In the genomic region with DNA sequence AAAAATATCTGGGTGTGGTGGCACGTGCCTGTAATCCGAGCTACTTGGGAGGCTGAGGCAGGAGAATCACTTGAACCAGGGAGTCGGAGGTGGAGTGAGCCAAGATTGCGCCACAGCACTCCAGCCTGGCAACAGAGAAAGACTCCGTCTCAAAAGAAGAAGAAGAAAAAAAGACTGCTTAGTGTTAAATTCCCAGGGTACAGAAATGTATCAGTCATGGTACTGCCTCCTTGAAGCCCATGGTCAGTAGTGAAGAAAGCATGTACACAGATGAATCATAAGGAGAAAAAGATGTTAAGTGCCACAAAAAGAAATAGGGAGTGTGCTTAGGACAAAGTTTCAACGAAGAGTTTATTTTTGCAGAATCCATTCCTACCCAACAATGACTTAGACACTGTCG, we compare ENCODE assay signal across 11 cellular contexts.
DNase-seq lines count a peak whose midpoint lies in the region; ATAC-seq and TF ChIP-seq lines count a peak whose summit lies in the region.
"Had no signal": no experiment of that assay in that cellular context is flagged by ENCODE, and none has a peak within 500 bp of the region (broad histone marks: within the 10 kb centered on the region; RNA-seq: fewer than 3 reads in every experiment).

No MANE protein-coding gene starts in this region.

- peaks cover 85 to 100% (median 95%) of the 10 kb centered on the region in 10 experiments for H3K4me1 ChIP-seq in BLaER1 treated with 17β-estradiol and CSF1 and Interleukin-3, amounts not matched to agents 10 nM and 100 nM
- H3K4me1 ChIP-seq in Peyer's patch: peaks cover 0 to 9% (median 0%) of the 10 kb centered on the region in 4 donors
- no peaks in the 10 kb centered on the region for H3K4me1 ChIP-seq in gastrocnemius medialis
- H3K4me1 ChIP-seq in H9 (ENCODE audit: insufficient read depth, low read length): no peaks in the 10 kb centered on the region

- no CpG with 5 or more reads among the region's 7 CpGs for WGBS in H9 (ENCODE audit: extremely low coverage, insufficient read length, low lambda C conversion rate)

- H3K27me3 ChIP-seq in BLaER1 treated with 17β-estradiol and CSF1 and Interleukin-3, amounts not matched to agents 10 nM and 100 nM: no peaks in the 10 kb centered on the region
- no peaks in the 10 kb centered on the region for H3K27me3 ChIP-seq in Peyer's patch
- no peaks in the 10 kb centered on the region for H3K27me3 ChIP-seq in gastrocnemius medialis
- H3K27me3 ChIP-seq in H9 (ENCODE audit: insufficient read depth, low read length): no peaks in the 10 kb centered on the region

- peak overlapping the region in 2 of 11 experiments; percentile 60 to 68; a peak in 2 of 22 replicates for H3K9ac ChIP-seq in BLaER1 treated with 17β-estradiol and CSF1 and Interleukin-3, amounts not matched to agents 10 nM and 100 nM
- no peak overlapping the region for H3K9ac ChIP-seq in H9 (ENCODE audit: extremely low read depth, insufficient read length, low read length)

- H4K91ac ChIP-seq in H9 (ENCODE audit: insufficient read length, low read depth, low read length): no peak overlapping the region

- H3K9me3 ChIP-seq in BLaER1 treated with 17β-estradiol and CSF1 and Interleukin-3, amounts not matched to agents 10 nM and 100 nM (replicated peaks in 1 of 11): peaks cover 0 to 23% (median 11%) of the 10 kb centered on the region in 11 experiments; a peak in 10 of 22 replicates
- H3K9me3 ChIP-seq in Peyer's patch: no peaks in the 10 kb centered on the region
- no peaks in the 10 kb centered on the region for H3K9me3 ChIP-seq in gastrocnemius medialis
- no peaks in the 10 kb centered on the region for H3K9me3 ChIP-seq in H9 (ENCODE audit: control insufficient read depth, low read depth, low read length)

- no peaks in the 10 kb centered on the region for H3K9me3 Mint-ChIP-seq in H9

- H3K79me1 ChIP-seq in H9 (ENCODE audit: insufficient read depth, low read depth, low read length, poor library complexity, severe bottlenecking): no peaks in the 10 kb centered on the region

- no peak overlapping the region for H2BK20ac ChIP-seq in H9 (ENCODE audit: low read depth, low read length, poor library complexity, severe bottlenecking)

- no peak overlapping the region; a peak in 1 of 20 replicates for H3K4me3 ChIP-seq in BLaER1 treated with 17β-estradiol and CSF1 and Interleukin-3, amounts not matched to agents 10 nM and 100 nM
- H3K4me3 ChIP-seq in Peyer's patch: no peak overlapping the region
- H3K4me3 ChIP-seq in foreskin fibroblast (ENCODE audit: low read depth in 1 of 2, low read length in 2 of 2): no peak overlapping the region
- H3K4me3 ChIP-seq in gastrocnemius medialis: no peak overlapping the region
- H3K4me3 ChIP-seq: PC-9 had no signal

- ATAC-seq in gastrocnemius medialis (peak; percentile 42 to 60), HG03342 (IDR thresholded peaks at IDR 0.05; ENCODE audit: unreplicated experiment) (no peak), left lobe of liver (no peak)

- no peak overlapping the region for H2BK15ac ChIP-seq in H9 (ENCODE audit: low read depth, low read length)

- no peaks in the 10 kb centered on the region for H3K27me3 Mint-ChIP-seq in H9 (ENCODE audit: low read depth)
- H3K27me3 Mint-ChIP-seq: CD8-positive, alpha-beta memory T cell had no signal

- no peak overlapping the region for H3K27ac Mint-ChIP-seq in H9

- no peak overlapping the region for H4K8ac ChIP-seq in H9 (replicated peaks; ENCODE audit: insufficient read length, low read depth, low read length)

- H2AK5ac ChIP-seq in H9 (ENCODE audit: insufficient read length, low read length): no peak overlapping the region

- H3K36me3 ChIP-seq in BLaER1 treated with 17β-estradiol and CSF1 and Interleukin-3, amounts not matched to agents 10 nM and 100 nM: peaks cover 19 to 77% (median 56%) of the 10 kb centered on the region in 11 experiments; a peak in 20 of 22 replicates
- H3K36me3 ChIP-seq in Peyer's patch: no peaks in the 10 kb centered on the region
- H3K36me3 ChIP-seq in gastrocnemius medialis: no peaks in the 10 kb centered on the region

- H3K79me2 ChIP-seq in H9 (ENCODE audit: insufficient read depth, low read length): no peaks in the 10 kb centered on the region

- no peaks in the 10 kb centered on the region for H3K4me1 Mint-ChIP-seq in H9
- H3K4me1 Mint-ChIP-seq: brain had no signal

- peaks cover 0 to 5% (median 0%) of the 10 kb centered on the region in 11 experiments; a peak in 2 of 22 replicates for H4K20me1 ChIP-seq in BLaER1 treated with 17β-estradiol and CSF1 and Interleukin-3, amounts not matched to agents 10 nM and 100 nM
- no peaks in the 10 kb centered on the region for H4K20me1 ChIP-seq in H9 (ENCODE audit: control insufficient read depth, insufficient read depth, insufficient read length)

- H3K27ac ChIP-seq in BLaER1 treated with 17β-estradiol and CSF1 and Interleukin-3, amounts not matched to agents 10 nM and 100 nM: peak overlapping the region in 9 of 11 experiments; percentile 3 to 75 (median 53); a peak in 13 of 22 replicates
- H3K27ac ChIP-seq in Peyer's patch (peak overlapping the region; percentile 38 to 62 (median 50)), gastrocnemius medialis (peak overlapping the region; percentile 52 to 69 (median 62)), H9 (ENCODE audit: insufficient read length, low read depth, low read length) (no peak overlapping the region)
- H3K27ac ChIP-seq: PC-9 had no signal

- H3T11ph ChIP-seq in H9 (ENCODE audit: low read length): no peak overlapping the region

- no peak overlapping the region for H3K4me3 Mint-ChIP-seq in H9
- H3K4me3 Mint-ChIP-seq: brain; CD8-positive, alpha-beta memory T cell had no signal

- no peak overlapping the region for H3K18ac ChIP-seq in H9 (ENCODE audit: insufficient read length, low read depth, low read length)

- H2BK5ac ChIP-seq in H9 (ENCODE audit: insufficient read length, low read length): no peak overlapping the region

- in situ Hi-C loops in gastrocnemius medialis (cut with MboI; ENCODE audit: low sequenced_read_pairs in 4 of 4): no loop called here

- H3K4ac ChIP-seq in H9 (ENCODE audit: low read depth, low read length): no peak overlapping the region

- no peak overlapping the region for H2AFZ ChIP-seq in H9 (ENCODE audit: low read length)
- H2AFZ ChIP-seq: PC-9 had no signal

- no peaks in the 10 kb centered on the region for H3K23me2 ChIP-seq in H9 (ENCODE audit: insufficient read length, low read depth, low read length, poor library complexity, severe bottlenecking)

- no peak overlapping the region for H2BK12ac ChIP-seq in H9 (ENCODE audit: insufficient read length, low read depth, low read length)

- DNase-seq in Peyer's patch (no peak), foreskin fibroblast (peak; percentile 49 to 64), gastrocnemius medialis (peak in 1 of 2 donors; percentile 78), NCI-H128 (lab: John Stamatoyannopoulos, UW; ENCODE audit: unreplicated experiment) (no peak), left lobe of liver (ENCODE audit: low spot score) (no peak), H9 (no peak)
- DNase-seq: CD8-positive, alpha-beta memory T cell; PC-9 had no signal

- no peak overlapping the region for H2BK120ac ChIP-seq in H9 (ENCODE audit: low read depth, low read length, poor library complexity, severe bottlenecking)

- no peak overlapping the region for H3K23ac ChIP-seq in H9 (ENCODE audit: insufficient read length, low read depth, low read length)

- H3K56ac ChIP-seq in H9 (ENCODE audit: insufficient read length, low read depth, low read length): no peak overlapping the region

- intact Hi-C loops in gastrocnemius medialis (cut with DNase I; ENCODE audit: low total_unique reads): no loop called here

- no peaks in the 10 kb centered on the region; a peak in 1 of 7 replicates for H3K36me3 Mint-ChIP-seq in H9 (ENCODE audit: insufficient read depth in 1 of 3, low read depth in 3 of 3)
- H3K36me3 Mint-ChIP-seq: brain had no signal

- no peak for TF ChIP-seq POLR2A in Peyer's patch (IDR thresholded peaks at IDR 0.05)
- no peak for TF ChIP-seq POLR2A in gastrocnemius medialis (IDR thresholded peaks at IDR 0.05)

- no peak for TF ChIP-seq CTCF in Peyer's patch (IDR thresholded peaks at IDR 0.05)
- TF ChIP-seq CTCF in foreskin fibroblast (IDR thresholded peaks at IDR 0.05; ENCODE audit: low read depth, low read length): no peak
- no peak for TF ChIP-seq CTCF in gastrocnemius medialis (IDR thresholded peaks at IDR 0.05 in 4 of 5, conservative IDR thresholded peaks at IDR 0.05 in 1 of 5)
- no peak for TF ChIP-seq CTCF in H9 (conservative IDR thresholded peaks at IDR 0.05)

- no peak overlapping the region for H4K5ac ChIP-seq in H9 (ENCODE audit: insufficient read length, low read depth, low read length)

- H3K14ac ChIP-seq in H9 (ENCODE audit: insufficient read depth, low read length): no peak overlapping the region

- peak overlapping the region; percentile 61 to 94 (median 82); a peak in 20 of 22 replicates for H3K4me2 ChIP-seq in BLaER1 treated with 17β-estradiol and CSF1 and Interleukin-3, amounts not matched to agents 10 nM and 100 nM
- no peak overlapping the region for H3K4me2 ChIP-seq in H9 (ENCODE audit: insufficient read depth, insufficient read length, low read length)
- H3K4me2 ChIP-seq: PC-9 had no signal

Comparison
In these comparisons a context has a peak if more than half of its experiments do, and no peak if none do; other contexts are left out.
1. DNase-seq: peak in foreskin fibroblast (2 of 2); none in Peyer's patch (0 of 3), NCI-H128 (single experiment), left lobe of liver (single experiment) and H9 (single experiment).
2. ATAC-seq: peak in gastrocnemius medialis (2 of 2); none in HG03342 (single experiment) and left lobe of liver (single experiment).